ENCODE assay signal across 8 cellular contexts in the genomic region with DNA sequence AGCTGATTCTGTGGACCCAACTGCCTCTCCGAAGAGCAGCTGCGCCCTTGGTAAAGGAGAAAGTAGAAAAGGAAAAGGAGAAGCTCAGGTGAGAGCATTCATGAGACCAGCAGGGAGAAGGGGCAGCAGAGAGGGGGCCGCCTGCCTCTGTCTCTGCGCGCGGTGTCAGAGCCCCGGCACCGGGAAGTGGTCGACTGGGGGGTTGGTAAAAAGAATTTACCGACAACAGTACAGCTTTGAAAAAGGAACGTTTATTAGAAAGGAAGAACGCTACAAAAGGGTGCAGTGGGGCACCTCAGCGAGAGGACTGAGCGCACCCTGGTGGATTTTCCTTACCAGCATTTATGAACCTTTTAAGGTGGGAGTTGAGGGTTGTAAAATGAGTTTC.
DNase-seq lines count a peak whose midpoint lies in the region; ATAC-seq and TF ChIP-seq lines count a peak whose summit lies in the region.

No MANE protein-coding gene starts in this region.

- H3K27ac ChIP-seq in HL-60 (replicated peaks): peak overlapping the region; percentile 54
- H3K27ac ChIP-seq in heart right ventricle: peak overlapping the region in 1 of 10 donors; percentile 76
- peak overlapping the region; percentile 55 to 84 (median 78) for H3K27ac ChIP-seq in spleen

- H3K27me3 Mint-ChIP-seq in Calu3 (ENCODE audit: unreplicated experiment): no peaks in the 10 kb centered on the region

- intact Hi-C loops in Calu3 (cut with micrococcal nuclease; ENCODE audit: unreplicated experiment) (loop anchor here (1.0 to 10.0 kb wide), 5 partner anchors 75 to 513 kb away; no protein-coding TSS in a partner anchor), heart right ventricle (cut with DNase I) (loop anchor here (1.0 to 10.0 kb wide), 8 partner anchors 333 to 515 kb away; no protein-coding TSS in a partner anchor), spleen (cut with DNase I; ENCODE audit: low total_unique reads) (loop anchor here (2.0 kb wide), 2 partner anchors 335 to 349 kb away; no protein-coding TSS in a partner anchor)

- no peaks in the 10 kb centered on the region for H3K9me3 Mint-ChIP-seq in Calu3 (ENCODE audit: low read depth, unreplicated experiment)

- H3K4me3 ChIP-seq in HL-60 (replicated peaks; ENCODE audit: insufficient read depth, low read length) (peak overlapping the region; percentile 45), heart right ventricle (peak overlapping the region in 7 of 10 donors; percentile 4 to 48 (median 28)), spleen (peak overlapping the region; percentile 10 to 68 (median 36))

- H3K36me3 ChIP-seq in heart right ventricle: no peaks in the 10 kb centered on the region
- H3K36me3 ChIP-seq in spleen: no peaks in the 10 kb centered on the region

- peaks cover 14% of the 10 kb centered on the region for H3K4me1 Mint-ChIP-seq in Calu3 (ENCODE audit: low read depth, unreplicated experiment)

- H3K36me3 Mint-ChIP-seq in Calu3 (ENCODE audit: insufficient read depth, unreplicated experiment): peaks cover 10% of the 10 kb centered on the region

- DNase-seq in Calu3 (peak; percentile 62), HL-60 (ENCODE audit: low read depth in 1 of 2, low spot score in 1 of 2) (peak in 1 of 2 experiments; percentile 65), OCI-M1 (lab: John Stamatoyannopoulos, UW) (peak; percentile 79), heart right ventricle (no peak), spleen (peak; percentile 84), C1 segment of cervical spinal cord (lab: John Stamatoyannopoulos, UW) (no peak)
- peak in 3 of 4 experiments; percentile 5 to 31 (median 14) for DNase-seq in activated naive CD4-positive, alpha-beta T cell (lab: John Stamatoyannopoulos, UW)

- ATAC-seq in GM19467 (IDR thresholded peaks at IDR 0.05; ENCODE audit: unreplicated experiment) (peak; percentile 32), heart right ventricle (peak; percentile 38 to 58 (median 52))

- no TSS peak for BruUV-seq in Calu3 (replicated peaks; lab: Mats Ljungman, UMichigan)

- TF ChIP-seq CTCF in Calu3 (IDR thresholded peaks at IDR 0.05; ENCODE audit: unreplicated experiment) (peak; percentile 40), HL-60 (IDR thresholded peaks at IDR 0.05; ENCODE audit: insufficient read depth, low read length) (peak; percentile 57), heart right ventricle (IDR thresholded peaks at IDR 0.05) (peak in 4 of 9 donors; percentile 24 to 45 (median 26)), spleen (IDR thresholded peaks at IDR 0.05 in 8 of 11, conservative IDR thresholded peaks at IDR 0.05 in 3 of 11) (peak in 1 of 11 experiments; percentile 16)

- H3K4me1 ChIP-seq in heart right ventricle (peaks cover 0 to 15% (median 5%) of the 10 kb centered on the region in 9 donors), spleen (peaks cover 0 to 43% (median 17%) of the 10 kb centered on the region in 6 donors)

- CTCF ChIA-PET in Calu3 (lab: Charles Lee): interaction anchor here (0.7 to 5.1 kb wide), 26 partner anchors 9 to 599 kb away, joined by 3 to 123 read pairs (median 5); a partner anchor contains a TSS

- H3K9me3 ChIP-seq in heart right ventricle (no peaks in the 10 kb centered on the region), spleen (no peaks in the 10 kb centered on the region)

- peak overlapping the region; percentile 72 for H3K4me3 Mint-ChIP-seq in Calu3 (ENCODE audit: low read depth, unreplicated experiment)

- WGBS in heart right ventricle, 2 donors: 12 to 24% methylated on average over 14 of the region's 14 CpGs
- 16 to 30% (median 19%) methylated on average over 14 of the region's 14 CpGs for WGBS in spleen, 5 donors

- H3K27me3 ChIP-seq in HL-60 (ENCODE audit: insufficient read depth, poor library complexity, severe bottlenecking) (no peaks in the 10 kb centered on the region), heart right ventricle (peaks cover 0 to 4% (median 0%) of the 10 kb centered on the region in 7 donors), spleen (replicated peaks in 1 of 7) (no peaks in the 10 kb centered on the region)

- no peak for TF ChIP-seq POLR2A in spleen (IDR thresholded peaks at IDR 0.05)

- H3K27ac Mint-ChIP-seq in Calu3 (ENCODE audit: unreplicated experiment): peak overlapping the region; percentile 90

Comparison
In these comparisons a context has a peak if more than half of its experiments do, and no peak if none do; other contexts are left out.
1. DNase-seq: peak in Calu3 (single experiment), OCI-M1 (single experiment), activated naive CD4-positive, alpha-beta T cell (3 of 4) and spleen (single experiment); none in heart right ventricle (0 of 2) and C1 segment of cervical spinal cord (0 of 14).
2. Peak in every context shown above with its lines, with median percentiles within 50 percentile points of each other: H3K4me3 ChIP-seq.